In genomic region chr2:67322361-67323001, GRCh38 we compare ENCODE assay signal across 8 cellular contexts.
A peak's percentile ranks its signal among the peaks of the same experiment; 100 is the strongest.
DNase-seq lines count a peak whose midpoint lies in the region; ATAC-seq and TF ChIP-seq lines count a peak whose summit lies in the region.

No MANE protein-coding gene starts in this region.

- peak overlapping the region; percentile 97 for H4K5ac ChIP-seq in IMR-90 (ENCODE audit: low read depth, low read length)

- no peaks in the 10 kb centered on the region for H3K79me1 ChIP-seq in IMR-90 (ENCODE audit: low read depth in 1 of 2, low read length in 2 of 2)

- H3K27me3 ChIP-seq in BE2C (no peaks in the 10 kb centered on the region), IMR-90 (ENCODE audit: control insufficient read depth, insufficient read depth, low read length) (no peaks in the 10 kb centered on the region)

- H3K9me3 ChIP-seq in BE2C, result no peaks in the 10 kb centered on the region
- H3K9me3 ChIP-seq in IMR-90 (ENCODE audit: control insufficient read depth, insufficient read depth, low read length), result no peaks in the 10 kb centered on the region

- peak overlapping the region; percentile 97 for H3K18ac ChIP-seq in IMR-90 (ENCODE audit: low read depth, low read length)

- H3K27ac ChIP-seq in IMR-90 (ENCODE audit: insufficient read depth, low read length), result peak overlapping the region; percentile 47; the same call in 1 of the 2 replicates

- peaks cover 13% of the 10 kb centered on the region for H3K4me1 ChIP-seq in BE2C
- peaks cover 5% of the 10 kb centered on the region for H3K4me1 ChIP-seq in IMR-90 (ENCODE audit: control insufficient read depth, insufficient read depth, low read length)

- in situ Hi-C loops in IMR-90 (cut with MboI; ENCODE audit: low sequenced_read_pairs), result no loop called here

- H3K9me3 Mint-ChIP-seq in CD14-positive monocyte, result no peaks in the 10 kb centered on the region

- TF ChIP-seq CTCF in BE2C (IDR thresholded peaks at IDR 0.05; ENCODE audit: low read depth, low read length) (peak; percentile 69), IMR-90 (conservative IDR thresholded peaks at IDR 0.05; ENCODE audit: low read depth, low read length) (peak; percentile 57), CD14-positive monocyte (IDR thresholded peaks at IDR 0.05) (no peak)

- H2AFZ ChIP-seq in IMR-90 (replicated peaks; ENCODE audit: low read length, poor library complexity), result peak overlapping the region; percentile 75

- H2BK5ac ChIP-seq in IMR-90 (ENCODE audit: low read depth, low read length, poor library complexity, severe bottlenecking), result peak overlapping the region; percentile 77

- peak overlapping the region; percentile 96 for H2BK20ac ChIP-seq in IMR-90 (ENCODE audit: low read depth, low read length)

- POLR2A ChIA-PET in IMR-90 (lab: Charles Lee; ENCODE audit: unreplicated experiment), result no interaction called here

- no peak for TF ChIP-seq POLR2A in IMR-90 (IDR thresholded peaks at IDR 0.05; ENCODE audit: low read depth, low read length)

- no peaks in the 10 kb centered on the region for H3K9me1 ChIP-seq in IMR-90 (ENCODE audit: insufficient read depth, low read length)

- no peak overlapping the region for H3K27ac Mint-ChIP-seq in CD14-positive monocyte

- no peak overlapping the region for H3K56ac ChIP-seq in IMR-90 (ENCODE audit: extremely low read depth, insufficient read depth, low read length)

- no peaks in the 10 kb centered on the region for H3K36me3 Mint-ChIP-seq in CD14-positive monocyte

- peak; percentile 76 for TF ChIP-seq RAD21 in IMR-90 (IDR thresholded peaks at IDR 0.05; ENCODE audit: low read length)

- intact Hi-C loops in IMR-90 (cut with micrococcal nuclease) (loop anchor here (2.0 to 10.0 kb wide), 4 partner anchors 328 to 890 kb away; no protein-coding TSS in a partner anchor), left ventricle myocardium superior (cut with micrococcal nuclease) (no loop called here), CD14-positive monocyte (cut with micrococcal nuclease) (no loop called here)

- dilution Hi-C loops in IMR-90 (cut with HindIII; ENCODE audit: low sequenced_read_pairs, unreplicated experiment), result no loop called here

- peak overlapping the region; percentile 73; the same call in 1 of the 2 replicates for H3K9ac ChIP-seq in IMR-90 (ENCODE audit: low read depth, low read length)

- DNase-seq in BE2C (peak; percentile 71), IMR-90 (peak; percentile 76), SW480 (ENCODE audit: low spot score) (peak; percentile 60), left ventricle myocardium superior (no peak), stromal cell of bone marrow (ENCODE audit: low read depth) (peak; percentile 16), CD14-positive monocyte (ENCODE audit: low spot score) (no peak)

- H2BK120ac ChIP-seq in IMR-90 (ENCODE audit: low read depth, low read length), result peak overlapping the region; percentile 92

- peak overlapping the region; percentile 86; the same call in 2 of the 3 replicates for H2BK15ac ChIP-seq in IMR-90 (ENCODE audit: low read depth, low read length)

- H3K14ac ChIP-seq in IMR-90 (replicated peaks; ENCODE audit: low read depth, low read length), result peak overlapping the region; percentile 59

- H4K91ac ChIP-seq in IMR-90 (ENCODE audit: insufficient read depth, low read depth, low read length), result peak overlapping the region; percentile 82

- H3K4me3 ChIP-seq in BE2C (ENCODE audit: low read depth, low read length) (no peak overlapping the region), IMR-90 (ENCODE audit: insufficient read depth, low read depth, low read length) (no peak overlapping the region)

- no peaks in the 10 kb centered on the region for H3K4me1 Mint-ChIP-seq in CD14-positive monocyte

- peaks cover 0 to 5% (median 1%) of the 10 kb centered on the region in 3 donors for H3K27me3 Mint-ChIP-seq in CD14-positive monocyte (ENCODE audit: low read depth in 3 of 3)

- peak overlapping the region; percentile 87 for H2AK5ac ChIP-seq in IMR-90 (ENCODE audit: low read depth, low read length)

- H4K20me1 ChIP-seq in IMR-90 (ENCODE audit: insufficient read depth, low read length), result no peaks in the 10 kb centered on the region

- peak overlapping the region; percentile 84 for H3K4ac ChIP-seq in IMR-90 (ENCODE audit: low read depth, low read length)

- no peak overlapping the region for H3K4me3 Mint-ChIP-seq in CD14-positive monocyte

- no TSS peak for BruUV-seq in IMR-90 (replicated peaks; lab: Mats Ljungman, UMichigan)

- H3K36me3 ChIP-seq in BE2C (no peaks in the 10 kb centered on the region), IMR-90 (ENCODE audit: control insufficient read depth, insufficient read depth, low read length) (no peaks in the 10 kb centered on the region)

- WGBS in IMR-90 (ENCODE audit: extremely low coverage in 2 of 2, insufficient read length in 1 of 2), 2 experiments, result 70% methylated on average over 2 of the region's 3 CpGs; no CpG with 5 or more reads in 1 of the 2 experiments

- peak; percentile 87 for ATAC-seq in IMR-90 (ENCODE audit: low read depth)
- peak; percentile 78 for ATAC-seq in left ventricle myocardium superior
- ATAC-seq in HG02870 (IDR thresholded peaks at IDR 0.05; ENCODE audit: unreplicated experiment), result no peak
- no peak for ATAC-seq in HG03571 (IDR thresholded peaks at IDR 0.05; ENCODE audit: unreplicated experiment)

- peak overlapping the region; percentile 40; the same call in 1 of the 2 replicates for H3K23ac ChIP-seq in IMR-90 (ENCODE audit: low read depth, low read length)

- peak overlapping the region; percentile 8 for H2AK9ac ChIP-seq in IMR-90 (replicated peaks; ENCODE audit: low read depth, low read length, poor library complexity)

- H4K8ac ChIP-seq in IMR-90 (ENCODE audit: low read depth in 2 of 2, low read length in 2 of 2), result peak overlapping the region; percentile 43 to 61

- CTCF ChIA-PET in IMR-90 (lab: Yijun Ruan, JAX), result no interaction called here

- peak overlapping the region; percentile 82 for H3K4me2 ChIP-seq in IMR-90 (ENCODE audit: low read depth, low read length)

TF ChIP-seq in IMR-90, 13 proteins besides CTCF, POLR2A, EP300 and RAD21:
- TF ChIP-seq SMC3 (IDR thresholded peaks at IDR 0.05; ENCODE audit: low read depth, low read length), result peak; percentile 60
- no peak for TF ChIP-seq MXI1 (IDR thresholded peaks at IDR 0.05; ENCODE audit: borderline replicate concordance, low read depth, low read length)

Comparison
In these comparisons a context has a peak if more than half of its experiments do, and no peak if none do; other contexts are left out.
1. DNase-seq: peak in BE2C (single experiment), IMR-90 (single experiment), SW480 (single experiment) and stromal cell of bone marrow (single experiment); none in left ventricle myocardium superior (single experiment) and CD14-positive monocyte (single experiment).
2. ATAC-seq: peak in IMR-90 (single experiment) and left ventricle myocardium superior (single experiment); none in HG02870 (single experiment) and HG03571 (single experiment).